In the genomic region with DNA sequence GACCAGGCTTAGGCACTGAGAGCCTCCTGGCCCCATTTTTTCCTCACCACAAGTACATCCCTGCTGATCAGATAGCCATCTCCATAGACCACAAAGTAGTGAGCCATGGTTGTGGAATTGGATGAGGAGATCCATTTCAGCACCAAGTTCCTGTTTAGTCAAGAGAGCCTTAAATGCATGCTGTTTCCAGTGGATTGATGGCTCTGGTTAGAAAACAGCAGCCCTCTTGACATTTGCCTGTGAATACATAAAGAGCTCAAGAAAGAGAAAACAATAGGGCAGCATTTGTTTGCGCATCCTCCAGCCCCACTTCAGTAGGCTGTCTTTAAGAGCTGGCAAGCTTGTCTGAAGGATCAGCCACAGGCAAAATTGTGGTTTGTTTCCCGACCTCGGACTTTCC, we compare ENCODE assay signal across 17 cellular contexts.
A peak's percentile ranks its signal among the peaks of the same experiment; 100 is the strongest.
DNase-seq lines count a peak whose midpoint lies in the region; ATAC-seq and TF ChIP-seq lines count a peak whose summit lies in the region.
"Had no signal": no experiment of that assay in that cellular context is flagged by ENCODE, and none has a peak within 500 bp of the region (broad histone marks: within the 10 kb centered on the region; RNA-seq: fewer than 3 reads in every experiment).

No MANE protein-coding gene starts in this region.

- H3K9me3 Mint-ChIP-seq in endodermal cell = no peaks in the 10 kb centered on the region
- H3K9me3 Mint-ChIP-seq in naive thymus-derived CD4-positive, alpha-beta T cell = peaks cover 0 to 3% (median 0%) of the 10 kb centered on the region in 11 donors

- WGBS in SK-N-SH (ENCODE audit: low lambda C conversion rate) = 20% methylated on average over 3 of the region's 3 CpGs
- 62 to 66% methylated on average over 3 of the region's 3 CpGs for WGBS in endodermal cell (ENCODE audit: insufficient coverage in 1 of 2, insufficient read length in 1 of 2), 2 experiments
- 52 to 77% (median 69%) methylated on average over 3 of the region's 3 CpGs for WGBS in psoas muscle, 3 donors

- H3K36me3 ChIP-seq in SK-N-SH (replicated peaks in 1 of 2; ENCODE audit: control insufficient read depth in 1 of 2, insufficient read depth in 2 of 2, low read length in 1 of 2) (no peaks in the 10 kb centered on the region), endodermal cell (ENCODE audit: control insufficient read depth, insufficient read depth, low read length) (no peaks in the 10 kb centered on the region), psoas muscle (ENCODE audit: insufficient read depth in 1 of 2, low read depth in 1 of 2) (no peaks in the 10 kb centered on the region)
- no peaks in the 10 kb centered on the region for H3K36me3 ChIP-seq in naive thymus-derived CD4-positive, alpha-beta T cell (ENCODE audit: control insufficient read depth in 2 of 3, insufficient read depth in 3 of 3, low read length in 3 of 3)
- H3K36me3 ChIP-seq: heart left ventricle had no signal

- H3K4me3 ChIP-seq in SK-N-SH (ENCODE audit: low read depth in 2 of 2, low read length in 1 of 2) (no peak overlapping the region), endodermal cell (ENCODE audit: low read length) (no peak overlapping the region), psoas muscle (no peak overlapping the region)
- no peak overlapping the region for H3K4me3 ChIP-seq in naive thymus-derived CD4-positive, alpha-beta T cell (ENCODE audit: low read length)
- H3K4me3 ChIP-seq: heart left ventricle had no signal

- no peaks in the 10 kb centered on the region for H3K79me2 ChIP-seq in SK-N-SH (ENCODE audit: insufficient read depth)

- H3K27ac ChIP-seq in SK-N-SH (ENCODE audit: low read depth in 2 of 2, low read length in 1 of 2) (no peak overlapping the region), endodermal cell (ENCODE audit: low read depth, low read length) (no peak overlapping the region), psoas muscle (no peak overlapping the region)
- H3K27ac ChIP-seq in naive thymus-derived CD4-positive, alpha-beta T cell (ENCODE audit: low read depth, low read length) = no peak overlapping the region
- H3K27ac ChIP-seq: heart left ventricle had no signal

- no peaks in the 10 kb centered on the region for H3K9me2 ChIP-seq in SK-N-SH

- H3K4me1 ChIP-seq in SK-N-SH (ENCODE audit: control insufficient read depth in 1 of 2, insufficient read depth in 2 of 2, low read depth in 1 of 2, low read length in 1 of 2) (no peaks in the 10 kb centered on the region), endodermal cell (ENCODE audit: control insufficient read depth, insufficient read depth, low read length) (no peaks in the 10 kb centered on the region), psoas muscle (no peaks in the 10 kb centered on the region)
- no peaks in the 10 kb centered on the region for H3K4me1 ChIP-seq in naive thymus-derived CD4-positive, alpha-beta T cell (ENCODE audit: control insufficient read depth in 2 of 2, insufficient read depth in 2 of 2, low read length in 2 of 2)
- H3K4me1 ChIP-seq: heart left ventricle had no signal

- H3K27me3 ChIP-seq in SK-N-SH (ENCODE audit: insufficient read depth) (peaks cover 13% of the 10 kb centered on the region; the same call in 1 of the 2 replicates), endodermal cell (ENCODE audit: control insufficient read depth, insufficient read depth, low read length, poor library complexity, severe bottlenecking) (no peaks in the 10 kb centered on the region), psoas muscle (ENCODE audit: insufficient read depth in 3 of 3, low read length in 2 of 3) (no peaks in the 10 kb centered on the region)
- H3K27me3 ChIP-seq in naive thymus-derived CD4-positive, alpha-beta T cell (ENCODE audit: control insufficient read depth in 2 of 2, insufficient read depth in 2 of 2, low read length in 2 of 2) = no peaks in the 10 kb centered on the region

- TF ChIP-seq EP300 in SK-N-SH (IDR thresholded peaks at IDR 0.05; ENCODE audit: borderline replicate concordance in 1 of 2, low read depth in 1 of 2, low read length in 1 of 2) = peak in 1 of 2 experiments; percentile 27; a peak in 1 of 4 replicates

- no peak overlapping the region for H2AFZ ChIP-seq in SK-N-SH (ENCODE audit: low read depth)

- no peak overlapping the region for H3K27ac Mint-ChIP-seq in endodermal cell
- H3K27ac Mint-ChIP-seq in naive thymus-derived CD4-positive, alpha-beta T cell = no peak overlapping the region

- no peaks in the 10 kb centered on the region for H3K36me3 Mint-ChIP-seq in endodermal cell (ENCODE audit: low read depth)
- H3K36me3 Mint-ChIP-seq in naive thymus-derived CD4-positive, alpha-beta T cell = no peaks in the 10 kb centered on the region

- H3K9me3 ChIP-seq in SK-N-SH (no peaks in the 10 kb centered on the region), endodermal cell (ENCODE audit: control insufficient read depth, low read length) (no peaks in the 10 kb centered on the region), psoas muscle (no peaks in the 10 kb centered on the region)
- H3K9me3 ChIP-seq in naive thymus-derived CD4-positive, alpha-beta T cell (ENCODE audit: control insufficient read depth in 2 of 3, low read length in 3 of 3) = no peaks in the 10 kb centered on the region
- H3K9me3 ChIP-seq: heart left ventricle had no signal

- H3F3A ChIP-seq in SK-N-SH (replicated peaks; ENCODE audit: insufficient read depth) = no peaks in the 10 kb centered on the region

- H3K4me3 Mint-ChIP-seq in endodermal cell = no peak overlapping the region
- H3K4me3 Mint-ChIP-seq in naive thymus-derived CD4-positive, alpha-beta T cell = no peak overlapping the region

- H3K9ac ChIP-seq in SK-N-SH (no peak overlapping the region), endodermal cell (ENCODE audit: extremely low read depth, low read length, poor library complexity, severe bottlenecking) (no peak overlapping the region)

- intact Hi-C loops in naive thymus-derived CD4-positive, alpha-beta T cell (cut with micrococcal nuclease) = no loop called here
- intact Hi-C loops in psoas muscle (cut with DNase I) = no loop called here

- ATAC-seq in SK-N-SH treated with all-trans-retinoic acid at 6 μM for 48 hours = no peak; the same call in 2 of the 3 replicates
- no peak for ATAC-seq in naive thymus-derived CD4-positive, alpha-beta T cell
- ATAC-seq in psoas muscle = no peak
- ATAC-seq: heart left ventricle, left ventricle myocardium superior had no signal

- TF ChIP-seq CTCF in SK-N-SH (IDR thresholded peaks at IDR 0.05) = no peak
- TF ChIP-seq CTCF in endodermal cell (conservative IDR thresholded peaks at IDR 0.05) = no peak
- TF ChIP-seq CTCF in psoas muscle (IDR thresholded peaks at IDR 0.05) = no peak

- no peaks in the 10 kb centered on the region for H3K27me3 Mint-ChIP-seq in endodermal cell (ENCODE audit: insufficient read depth)
- H3K27me3 Mint-ChIP-seq in naive thymus-derived CD4-positive, alpha-beta T cell = peaks cover 0 to 9% (median 0%) of the 10 kb centered on the region in 5 donors

- peaks cover 8% of the 10 kb centered on the region for H3K4me1 Mint-ChIP-seq in endodermal cell
- H3K4me1 Mint-ChIP-seq in naive thymus-derived CD4-positive, alpha-beta T cell = peaks cover 0 to 1% (median 0%) of the 10 kb centered on the region in 7 donors

- H4K20me1 ChIP-seq in SK-N-SH (ENCODE audit: insufficient read depth) = no peaks in the 10 kb centered on the region

- H3K4me2 ChIP-seq in SK-N-SH = no peak overlapping the region

- no peak for TF ChIP-seq RAD21 in SK-N-SH (IDR thresholded peaks at IDR 0.05; ENCODE audit: low read length)

- POLR2A ChIA-PET in SK-N-SH (lab: Yijun Ruan, JAX) = no interaction called here
- POLR2A ChIA-PET in naive thymus-derived CD4-positive, alpha-beta T cell (lab: Charles Lee) = no interaction called here

- CTCF ChIA-PET in SK-N-SH (lab: Yijun Ruan, JAX) = interaction anchor here (0.8 to 1.0 kb wide), 2 partner anchors 16 to 156 kb away, joined by 3 read pairs; no protein-coding TSS in a partner anchor
- CTCF ChIA-PET in naive thymus-derived CD4-positive, alpha-beta T cell (lab: Charles Lee) = no interaction called here

- DNase-seq in SK-N-SH = no peak
- DNase-seq in NCI-H345 treated with DMSO at 0.1 percent for 48 hours (lab: John Stamatoyannopoulos, UW; ENCODE audit: unreplicated experiment) = peak; percentile 43
- peak; percentile 53 for DNase-seq in endodermal cell
- no peak for DNase-seq in activated CD4-positive, alpha-beta T cell treated with anti-CD3 and anti-CD28 coated beads, Interleukin-2, amount 50 U/mL, for 4 hours
- DNase-seq in naive thymus-derived CD4-positive, alpha-beta T cell = no peak
- DNase-seq in NCI-H146 (lab: John Stamatoyannopoulos, UW) = no peak
- DNase-seq in psoas muscle = no peak
- DNase-seq: ACHN; activated naive CD4-positive, alpha-beta T cell treated with Interleukin-2 at 50 U/mL for 16 hours; caudate nucleus; GOT3; heart left ventricle; left ventricle myocardium superior; NCI-H2081; occipital lobe; RPMI8226 had no signal

TF ChIP-seq in SK-N-SH, 30 proteins besides CTCF, POLR2A, EP300 and RAD21 (continues in another document):
- TF ChIP-seq FOXJ3 (CRISPR knock-in tag; IDR thresholded peaks at IDR 0.05) (no peak), TCF12 (IDR thresholded peaks at IDR 0.05) (peak; percentile 58), CHD2 (IDR thresholded peaks at IDR 0.05; ENCODE audit: low read length, partially characterized antibody) (no peak), FOSL2 (IDR thresholded peaks at IDR 0.05; ENCODE audit: borderline replicate concordance, low read depth) (no peak), YY1 (IDR thresholded peaks at IDR 0.05; ENCODE audit: low read depth) (no peak)

TF ChIP-seq in SK-N-SH treated with all-trans-retinoic acid at 6 μM for 48 hours, 23 proteins besides CTCF, POLR2A, EP300 and RAD21 (continues in another document):
- TF ChIP-seq SNAI2 (CRISPR knock-in tag; IDR thresholded peaks at IDR 0.05) = no peak
- no peak for TF ChIP-seq CSDC2 (CRISPR knock-in tag; IDR thresholded peaks at IDR 0.05)
- no peak for TF ChIP-seq ESRRG (CRISPR knock-in tag; IDR thresholded peaks at IDR 0.05)
- TF ChIP-seq RARB (CRISPR knock-in tag; IDR thresholded peaks at IDR 0.05) = no peak
- no peak for TF ChIP-seq ZC3H10 (CRISPR knock-in tag; IDR thresholded peaks at IDR 0.05)
- TF ChIP-seq, protein P1, sequence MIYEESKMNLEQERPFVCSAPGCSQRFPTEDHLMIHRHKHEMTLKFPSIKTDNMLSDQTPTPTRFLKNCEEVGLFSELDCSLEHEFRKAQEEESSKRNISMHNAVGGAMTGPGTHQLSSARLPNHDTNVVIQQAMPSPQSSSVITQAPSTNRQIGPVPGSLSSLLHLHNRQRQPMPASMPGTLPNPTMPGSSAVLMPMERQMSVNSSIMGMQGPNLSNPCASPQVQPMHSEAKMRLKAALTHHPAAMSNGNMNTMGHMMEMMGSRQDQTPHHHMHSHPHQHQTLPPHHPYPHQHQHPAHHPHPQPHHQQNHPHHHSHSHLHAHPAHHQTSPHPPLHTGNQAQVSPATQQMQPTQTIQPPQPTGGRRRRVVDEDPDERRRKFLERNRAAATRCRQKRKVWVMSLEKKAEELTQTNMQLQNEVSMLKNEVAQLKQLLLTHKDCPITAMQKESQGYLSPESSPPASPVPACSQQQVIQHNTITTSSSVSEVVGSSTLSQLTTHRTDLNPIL (CRISPR knock-in tag; IDR thresholded peaks at IDR 0.05; ENCODE audit: low read depth) = no peak

Comparison
In these comparisons a context has a peak if more than half of its experiments do, and no peak if none do; other contexts are left out.
1. DNase-seq: peak in NCI-H345 treated with DMSO at 0.1 percent for 48 hours (single experiment) and endodermal cell (single experiment); none in SK-N-SH (single experiment), activated CD4-positive, alpha-beta T cell treated with anti-CD3 and anti-CD28 coated beads, Interleukin-2, amount 50 U/mL, for 4 hours (0 of 2), naive thymus-derived CD4-positive, alpha-beta T cell (0 of 9), NCI-H146 (single experiment) and psoas muscle (0 of 2).